ENCODE assay signal across 8 cellular contexts in the genomic region with DNA sequence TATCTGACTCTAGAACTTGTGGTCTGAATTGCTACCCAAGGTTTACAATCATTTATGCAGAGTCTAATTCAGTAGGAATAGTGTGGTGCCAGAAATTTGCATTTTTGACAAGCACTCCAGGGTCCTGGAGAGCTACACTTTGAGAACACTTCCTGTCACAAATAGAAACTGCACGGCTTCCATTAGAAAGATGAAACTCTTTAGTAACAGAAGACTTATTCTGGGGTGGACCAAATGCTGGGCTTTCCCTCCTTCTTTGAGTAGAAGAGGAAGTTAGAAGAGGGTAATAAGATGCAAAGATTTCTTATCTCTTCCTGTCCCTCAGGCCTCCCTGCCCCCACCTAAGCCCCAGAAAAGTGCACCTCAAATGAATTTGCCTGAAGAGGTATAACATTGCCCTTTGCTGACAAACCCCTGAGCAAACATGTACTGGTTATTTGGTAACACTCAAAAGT. TPM values are rescaled to one million over a fixed set of nuclear protein-coding genes. Genes with fewer than 3 reads are reported as not detected.
DNase-seq lines count a peak whose midpoint lies in the region; ATAC-seq and TF ChIP-seq lines count a peak whose summit lies in the region.

No MANE protein-coding gene starts in this region.

- no peaks in the 10 kb centered on the region for H3K27me3 ChIP-seq in right atrium auricular region

- H3K4me1 ChIP-seq in right atrium auricular region = peaks cover 0 to 42% of the 10 kb centered on the region in 2 donors

- H3K36me3 Mint-ChIP-seq in activated naive CD8-positive, alpha-beta T cell treated with anti-CD3 and anti-CD28 coated beads for 36 hours = peaks cover 23% of the 10 kb centered on the region
- H3K36me3 Mint-ChIP-seq in type B pancreatic cell (peaks cover 14% of the 10 kb centered on the region), HFFc6 (ENCODE audit: low read depth) (peaks cover 7% of the 10 kb centered on the region; the same call in 1 of the 2 replicates), nephron progenitor cell (ENCODE audit: low read depth) (peaks cover 6% of the 10 kb centered on the region)

- TF ChIP-seq CTCF in GM13976 (IDR thresholded peaks at IDR 0.05; ENCODE audit: borderline replicate concordance, control extremely low read depth, extremely low read depth, insufficient read depth, missing control alignments) = no peak
- no peak for TF ChIP-seq CTCF in type B pancreatic cell (conservative IDR thresholded peaks at IDR 0.05)
- no peak for TF ChIP-seq CTCF in right atrium auricular region (IDR thresholded peaks at IDR 0.05)
- TF ChIP-seq CTCF in HFFc6 (IDR thresholded peaks at IDR 0.05) = no peak
- no peak for TF ChIP-seq CTCF in nephron progenitor cell (IDR thresholded peaks at IDR 0.05)

- no peak overlapping the region for H3K4me3 ChIP-seq in right atrium auricular region

- H3K27ac ChIP-seq in right atrium auricular region = no peak overlapping the region

- no peaks in the 10 kb centered on the region for H3K9me3 ChIP-seq in right atrium auricular region

- no peaks in the 10 kb centered on the region for H3K9me3 Mint-ChIP-seq in activated naive CD8-positive, alpha-beta T cell treated with anti-CD3 and anti-CD28 coated beads for 36 hours
- H3K9me3 Mint-ChIP-seq in type B pancreatic cell = no peaks in the 10 kb centered on the region
- H3K9me3 Mint-ChIP-seq in HFFc6 = no peaks in the 10 kb centered on the region
- no peaks in the 10 kb centered on the region for H3K9me3 Mint-ChIP-seq in nephron progenitor cell

- ATAC-seq in GM21423 (IDR thresholded peaks at IDR 0.05; ENCODE audit: unreplicated experiment) = peak; percentile 93
- ATAC-seq in HG03520 (IDR thresholded peaks at IDR 0.05; ENCODE audit: unreplicated experiment) = peak; percentile 82

- no peaks in the 10 kb centered on the region for H3K27me3 Mint-ChIP-seq in activated naive CD8-positive, alpha-beta T cell treated with anti-CD3 and anti-CD28 coated beads for 36 hours
- H3K27me3 Mint-ChIP-seq in type B pancreatic cell (no peaks in the 10 kb centered on the region), HFFc6 (ENCODE audit: insufficient read depth) (0 out of 2 replicates have a peak, but pooled peaks cover 2% of the 10 kb centered on the region), nephron progenitor cell (ENCODE audit: low read depth, poor library complexity) (peaks cover 3% of the 10 kb centered on the region)

- H3K27ac Mint-ChIP-seq in activated naive CD8-positive, alpha-beta T cell treated with anti-CD3 and anti-CD28 coated beads for 36 hours = peak overlapping the region; percentile 80
- no peak overlapping the region for H3K27ac Mint-ChIP-seq in type B pancreatic cell
- no peak overlapping the region for H3K27ac Mint-ChIP-seq in HFFc6
- no peak overlapping the region for H3K27ac Mint-ChIP-seq in nephron progenitor cell

- in situ Hi-C loops in GM13976 (cut with MboI; ENCODE audit: low sequenced_read_pairs, unreplicated experiment) = no loop called here

- H3K4me3 Mint-ChIP-seq in activated naive CD8-positive, alpha-beta T cell treated with anti-CD3 and anti-CD28 coated beads for 36 hours = no peak overlapping the region
- H3K4me3 Mint-ChIP-seq in type B pancreatic cell = no peak overlapping the region
- no peak overlapping the region for H3K4me3 Mint-ChIP-seq in HFFc6
- no peak overlapping the region for H3K4me3 Mint-ChIP-seq in nephron progenitor cell

- peak; percentile 81 for DNase-seq in GM13976 (ENCODE audit: low spot score)
- DNase-seq in activated naive CD8-positive, alpha-beta T cell treated with anti-CD3 and anti-CD28 coated beads for 36 hours = no peak
- DNase-seq in type B pancreatic cell (ENCODE audit: extremely low spot score, unreplicated experiment) = no peak
- DNase-seq in right atrium auricular region (ENCODE audit: low spot score) = no peak
- DNase-seq in HFFc6 = no peak
- no peak for DNase-seq in nephron progenitor cell

- peaks cover 47% of the 10 kb centered on the region for H3K4me1 Mint-ChIP-seq in activated naive CD8-positive, alpha-beta T cell treated with anti-CD3 and anti-CD28 coated beads for 36 hours
- H3K4me1 Mint-ChIP-seq in type B pancreatic cell (ENCODE audit: unreplicated experiment) (peaks cover 22% of the 10 kb centered on the region), HFFc6 (ENCODE audit: low read depth) (peaks cover 33% of the 10 kb centered on the region), nephron progenitor cell (no peaks in the 10 kb centered on the region)

- H3K36me3 ChIP-seq in right atrium auricular region = peaks cover 13% of the 10 kb centered on the region

RNA-seq across cellular contexts. Expression of a gene that starts 28.4 kb away (rescaled TPM):
- 10 to 100 TPM; 31.9 to 36.1 TPM for total RNA-seq in activated naive CD8-positive, alpha-beta T cell treated with anti-CD3 and anti-CD28 coated beads for 36 hours
- total RNA-seq in type B pancreatic cell (ENCODE audit: low replicate concordance) (24.2 and 37.5 TPM in 2 replicates), right atrium auricular region (100 to 1,000 TPM in 1 of 2 donors, 10 to 100 TPM in 1; 81.8 to 136 TPM)
- 10 to 100 TPM; 13.5 to 18.1 (median 15.2) TPM for total RNA-seq in HFFc6 (2021; fragmentation: NEBNext Ultra II Directional; extraction: Animal tissue kit (Norgen Biotek cat#: 25700))
